ENCODE assay signal across 8 cellular contexts in the genomic region with DNA sequence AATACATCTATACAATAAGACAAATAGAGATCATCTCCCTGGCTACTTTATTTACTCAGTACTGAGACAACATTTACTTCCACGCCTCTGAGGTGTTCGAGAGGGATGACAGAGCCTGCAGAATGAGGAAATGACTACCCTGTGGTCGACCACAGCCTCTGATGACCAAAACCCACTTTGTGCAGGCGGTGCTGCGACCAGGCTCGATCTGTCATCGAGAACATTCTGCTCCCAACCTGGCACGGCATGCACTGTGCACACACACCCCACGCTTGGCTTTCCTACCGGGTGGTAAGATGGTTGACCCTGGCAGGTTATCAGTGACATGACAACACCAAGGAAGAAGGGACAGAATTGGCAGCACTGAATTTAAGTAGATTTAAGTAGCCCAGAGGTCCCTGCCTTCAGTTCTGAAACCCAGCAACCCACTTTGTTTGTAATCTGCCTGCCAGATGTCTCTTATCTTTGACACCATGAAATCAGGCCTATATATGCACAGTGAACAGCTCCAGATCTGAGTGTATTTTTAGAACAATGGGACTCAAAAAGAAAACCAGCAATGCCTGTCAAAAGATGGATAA.
DNase-seq lines count a peak whose midpoint lies in the region; ATAC-seq lines count a peak whose summit lies in the region.

No MANE protein-coding gene starts in this region.

- ATAC-seq in HG02759 (IDR thresholded peaks at IDR 0.05; ENCODE audit: unreplicated experiment) = peak; percentile 92

- peak; percentile 19 for DNase-seq in NCI-H1694 (lab: John Stamatoyannopoulos, UW)
- no peak for DNase-seq in NCI-H1694 treated with DMSO at 0.1 percent for 48 hours (lab: John Stamatoyannopoulos, UW)
- DNase-seq in NCI-H524 (lab: John Stamatoyannopoulos, UW) = peak; percentile 38 to 81
- peak; percentile 83 for DNase-seq in activated CD8-positive, alpha-beta memory T cell treated with anti-CD3 and anti-CD28 coated beads, Interleukin-2, amount 50 U/mL, for 48 hours
- DNase-seq in germinal center (ENCODE audit: low spot score) = peak; percentile 45
- DNase-seq in stimulated activated CD4-positive, alpha-beta T cell treated with anti-CD3 and anti-CD28 coated beads, Interleukin-15, amount 100 ng/mL, for 48 hours (ENCODE audit: low read depth in 2 of 2) = peak; percentile 44 to 56
- no peak for DNase-seq in dedifferentiated amniotic fluid mesenchymal stem cell (ENCODE audit: extremely low spot score)

Comparison
In these comparisons a context has a peak if more than half of its experiments do, and no peak if none do; other contexts are left out.
1. DNase-seq: peak in NCI-H1694 (single experiment), NCI-H524 (2 of 2), activated CD8-positive, alpha-beta memory T cell treated with anti-CD3 and anti-CD28 coated beads, Interleukin-2, amount 50 U/mL, for 48 hours (single experiment), germinal center (single experiment) and stimulated activated CD4-positive, alpha-beta T cell treated with anti-CD3 and anti-CD28 coated beads, Interleukin-15, amount 100 ng/mL, for 48 hours (2 of 2); none in NCI-H1694 treated with DMSO at 0.1 percent for 48 hours (single experiment) and dedifferentiated amniotic fluid mesenchymal stem cell (single experiment).